8 cellular contexts compared by ENCODE assay signal in the genomic region with DNA sequence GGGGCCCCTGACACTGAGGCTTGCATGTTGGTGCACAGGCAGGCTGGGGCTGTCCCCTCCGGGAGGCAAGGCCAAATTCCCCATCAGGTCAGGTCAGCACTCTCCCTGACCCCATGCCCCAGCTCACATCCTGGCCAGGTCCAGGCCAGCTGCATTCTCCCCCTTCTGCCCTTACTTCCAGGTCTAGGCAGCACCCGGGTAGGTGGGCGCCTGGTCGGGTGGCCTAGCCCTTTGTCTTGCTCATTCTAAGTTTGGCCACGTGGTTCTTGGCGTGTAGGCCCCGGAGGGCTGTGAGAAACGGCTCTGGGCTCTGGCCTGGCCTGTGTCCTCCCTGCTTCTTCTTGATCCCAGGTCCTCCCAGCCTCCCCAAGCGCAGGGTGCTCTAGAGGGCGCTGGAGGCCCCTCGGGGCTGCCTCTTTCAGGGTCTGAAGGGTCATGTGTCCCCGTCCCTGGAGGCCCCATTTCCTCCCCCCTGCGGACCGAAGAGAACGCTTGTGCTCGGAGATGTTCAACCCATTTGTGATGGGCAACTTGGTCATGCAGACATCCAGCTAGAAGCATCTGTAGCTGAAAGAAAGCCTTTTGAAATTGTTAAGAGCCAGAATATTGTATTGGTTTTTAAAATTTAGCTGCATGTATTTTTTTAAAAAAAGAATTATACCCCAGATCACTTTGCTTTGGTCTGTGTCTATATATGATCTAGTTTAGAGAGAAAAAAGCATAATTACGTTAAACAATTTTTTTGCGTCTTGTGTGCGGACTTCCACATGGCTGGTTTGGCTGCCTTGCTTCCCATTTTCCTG. TPM values are rescaled to one million over a fixed set of nuclear protein-coding genes. Genes with fewer than 3 reads are reported as not detected.
A peak's percentile ranks its signal among the peaks of the same experiment; 100 is the strongest.
DNase-seq lines count a peak whose midpoint lies in the region; ATAC-seq, FAIRE-seq and TF ChIP-seq lines count a peak whose summit lies in the region.

No MANE protein-coding gene starts in this region.

- H4K91ac ChIP-seq in neuronal stem cell (ENCODE audit: low read depth, low read length, poor library complexity): peak overlapping the region; percentile 18

- H2BK12ac ChIP-seq in neuronal stem cell (ENCODE audit: low read length): peak overlapping the region; percentile 5

- TF ChIP-seq CTCF in GM10266 (IDR thresholded peaks at IDR 0.05; ENCODE audit: control insufficient read depth, insufficient read depth, low read depth, missing control alignments): no peak
- peak; percentile 55 for TF ChIP-seq CTCF in epithelial cell of proximal tubule (conservative IDR thresholded peaks at IDR 0.05; ENCODE audit: low read depth, low read length)

- no peak overlapping the region for H2BK120ac ChIP-seq in neuronal stem cell (ENCODE audit: low read depth, low read length)

- WGBS in neuronal stem cell (ENCODE audit: extremely low coverage in 2 of 2, insufficient read length in 2 of 2, insufficient replicate concordance in 1 of 2), 2 donors: no CpG with 5 or more reads among the region's 19 CpGs

- peak overlapping the region; percentile 97 for H2AK5ac ChIP-seq in neuronal stem cell (ENCODE audit: low read depth, low read length)

- ATAC-seq in GM21447 (IDR thresholded peaks at IDR 0.05; ENCODE audit: unreplicated experiment) (no peak), HG02884 (IDR thresholded peaks at IDR 0.05; ENCODE audit: unreplicated experiment) (no peak), HG02840 (IDR thresholded peaks at IDR 0.05; ENCODE audit: low FRiP score, unreplicated experiment) (no peak)

- peaks cover 0 to 5% (median 0%) of the 10 kb centered on the region in 3 experiments for H3K27me3 ChIP-seq in neuronal stem cell (ENCODE audit: control insufficient read depth in 3 of 3, insufficient read depth in 3 of 3, low read depth in 1 of 3, low read length in 3 of 3)

- H3K4ac ChIP-seq in neuronal stem cell (ENCODE audit: low read length): no peak overlapping the region

- peak overlapping the region; percentile 66 for H3K14ac ChIP-seq in neuronal stem cell (ENCODE audit: low read length)

- peak overlapping the region; percentile 62 for H3K23ac ChIP-seq in neuronal stem cell (ENCODE audit: low read depth, low read length, poor library complexity)

- H3K4me1 ChIP-seq in neuronal stem cell (ENCODE audit: control insufficient read depth in 2 of 2, insufficient read depth in 1 of 2, low read depth in 1 of 2, low read length in 2 of 2): peaks cover 39 to 41% of the 10 kb centered on the region in 2 donors

- no peak overlapping the region for H2AFZ ChIP-seq in neuronal stem cell (ENCODE audit: low read length)

- no peak overlapping the region for H3K4me2 ChIP-seq in neuronal stem cell (ENCODE audit: insufficient read depth, low read length, poor library complexity, severe bottlenecking)

- DNase-seq in GM10266 (ENCODE audit: extremely low spot score) (peak; percentile 71), NCI-H526 treated with DMSO at 0.1 percent for 48 hours (lab: John Stamatoyannopoulos, UW) (peak; percentile 30), epithelial cell of proximal tubule (ENCODE audit: low read depth) (no peak), neuronal stem cell (ENCODE audit: low spot score) (no peak), GM12892 (ENCODE audit: insufficient read length) (no peak)

- peak overlapping the region; percentile 87 for H3K18ac ChIP-seq in neuronal stem cell (ENCODE audit: low read length)

- FAIRE-seq in GM12892 (lab: Jason Lieb, UNC): no peak

- peaks cover 4 to 26% of the 10 kb centered on the region in 2 donors for H3K36me3 ChIP-seq in neuronal stem cell (replicated peaks in 1 of 2; ENCODE audit: control insufficient read depth in 2 of 2, insufficient read depth in 2 of 2, low read length in 2 of 2)

- H3K9ac ChIP-seq in neuronal stem cell (ENCODE audit: low read depth, low read length, poor library complexity): peak overlapping the region; percentile 71

- TF ChIP-seq POLR2A in GM12892 (IDR thresholded peaks at IDR 0.05; ENCODE audit: low read depth, low read length): no peak

- H3K27ac ChIP-seq in neuronal stem cell (replicated peaks; ENCODE audit: low read length): no peak overlapping the region

- peak overlapping the region; percentile 68 for H2BK5ac ChIP-seq in neuronal stem cell (ENCODE audit: low read length)

- no peak overlapping the region for H4K8ac ChIP-seq in neuronal stem cell (ENCODE audit: low read depth, low read length)

- peak overlapping the region; percentile 96 for H2BK15ac ChIP-seq in neuronal stem cell (ENCODE audit: low read length)

- peaks cover 24% of the 10 kb centered on the region for H3K79me1 ChIP-seq in neuronal stem cell (ENCODE audit: low read depth, low read length)

- no peaks in the 10 kb centered on the region for H3K9me3 ChIP-seq in neuronal stem cell (replicated peaks in 1 of 2; ENCODE audit: control insufficient read depth in 2 of 2, insufficient read depth in 1 of 2, low read depth in 1 of 2, low read length in 2 of 2)

- H3K4me3 ChIP-seq in epithelial cell of proximal tubule (ENCODE audit: low read depth, low read length) (no peak overlapping the region), neuronal stem cell (ENCODE audit: low read length in 2 of 2) (peak overlapping the region in 1 of 2 donors; percentile 87)

RNA-seq across cellular contexts. Expression of a gene that starts 6.7 kb away (rescaled TPM):
- total RNA-seq in epithelial cell of proximal tubule: 4.8 and 6.2 TPM in 2 replicates
- 15.9 TPM for polyA plus RNA-seq in neuronal stem cell (2013, experiment 1 of 2)
- 17.5 TPM for polyA plus RNA-seq in neuronal stem cell (2013, experiment 2 of 2)
- polyA plus RNA-seq in GM12892 (2012; ENCODE audit: missing spikeins): not detected

Comparison
In these comparisons a context has a peak if more than half of its experiments do, and no peak if none do; other contexts are left out.
1. DNase-seq: peak in GM10266 (single experiment) and NCI-H526 treated with DMSO at 0.1 percent for 48 hours (single experiment); none in epithelial cell of proximal tubule (single experiment), neuronal stem cell (single experiment) and GM12892 (single experiment).